ENCODE assay signal across 8 cellular contexts in genomic region chr2:65170541-65171477, GRCh38. TPM values are rescaled to one million over a fixed set of nuclear protein-coding genes. Genes with fewer than 3 reads are reported as not detected.
DNase-seq lines count a peak whose midpoint lies in the region; ATAC-seq, FAIRE-seq and TF ChIP-seq lines count a peak whose summit lies in the region.
"Not testable (repeated sequence)": the region's sequence is repeated elsewhere in the genome, so short reads cannot be mapped to it uniquely, and the experiment has no call there.

No MANE protein-coding gene starts in this region.

- FAIRE-seq in pancreas (lab: Jason Lieb, UNC) = not testable (repeated sequence)

- H3K27ac ChIP-seq in body of pancreas (peak overlapping the region; percentile 19 to 65 (median 46)), hepatocyte (peak overlapping the region; percentile 75), pancreas (peak overlapping the region in 2 of 4 donors; percentile 53 to 71)

- H3K27me3 Mint-ChIP-seq in type B pancreatic cell = not testable (repeated sequence)

- H3K9me2 ChIP-seq in hepatocyte (replicated peaks; ENCODE audit: insufficient read depth) = not testable (repeated sequence)

- TF ChIP-seq CTCF in body of pancreas (IDR thresholded peaks at IDR 0.05); hepatocyte (IDR thresholded peaks at IDR 0.05; ENCODE audit: poor library complexity); mucosa of descending colon (IDR thresholded peaks at IDR 0.05); pancreas (IDR thresholded peaks at IDR 0.05); type B pancreatic cell (conservative IDR thresholded peaks at IDR 0.05): not testable (repeated sequence)

- H2AFZ ChIP-seq in hepatocyte = not testable (repeated sequence)

- TF ChIP-seq POLR2A in body of pancreas (IDR thresholded peaks at IDR 0.05) = not testable (repeated sequence)

- H3K36me3 Mint-ChIP-seq in type B pancreatic cell = not testable (repeated sequence)

- H3K79me2 ChIP-seq in hepatocyte = not testable (repeated sequence)

- H3K4me1 Mint-ChIP-seq in type B pancreatic cell (ENCODE audit: unreplicated experiment) = not testable (repeated sequence)

- not testable (repeated sequence) for H3K4me3 ChIP-seq in body of pancreas, hepatocyte, mucosa of descending colon, pancreas

- ATAC-seq in body of pancreas = peak; percentile 85
- ATAC-seq in mucosa of descending colon = peak; percentile 92
- peak; percentile 90 to 94 (median 93) for ATAC-seq in pancreas

- H3K4me2 ChIP-seq in hepatocyte = peak overlapping the region; percentile 60

- peaks cover 16% of the 10 kb centered on the region for H3K4me1 ChIP-seq in body of pancreas
- H3K4me1 ChIP-seq in hepatocyte (ENCODE audit: insufficient read depth); mucosa of descending colon (ENCODE audit: low read depth); pancreas: not testable (repeated sequence)

- H3K9me3 Mint-ChIP-seq in type B pancreatic cell = not testable (repeated sequence)

- DNase-seq in DMS53 (lab: John Stamatoyannopoulos, UW) (peak; percentile 74), LoVo (ENCODE audit: low spot score) (peak; percentile 73), body of pancreas (peak in 2 of 4 donors; percentile 22 to 49), hepatocyte (ENCODE audit: low spot score) (peak; percentile 72), left kidney (ENCODE audit: low read depth, low spot score) (peak; percentile 58), mucosa of descending colon (peak in 2 of 3 donors; percentile 43 to 54)
- DNase-seq in pancreas; type B pancreatic cell (ENCODE audit: extremely low spot score, unreplicated experiment): not testable (repeated sequence)

- not testable (repeated sequence) for H3K9me3 ChIP-seq in body of pancreas; hepatocyte (ENCODE audit: low read depth); mucosa of descending colon; pancreas

- peak overlapping the region; percentile 31 for H3K4me3 Mint-ChIP-seq in type B pancreatic cell

- WGBS in body of pancreas, 2 donors = 63 to 64% methylated on average over 13 to 14 of the region's 14 CpGs
- WGBS in hepatocyte (ENCODE audit: low lambda C conversion rate, missing lambda C conversion rate) = 82% methylated on average over 14 of the region's 14 CpGs
- 64 to 70% methylated on average over 14 of the region's 14 CpGs for WGBS in pancreas, 2 donors

- peak overlapping the region; percentile 76 for H3K27ac Mint-ChIP-seq in type B pancreatic cell

- H3K36me3 ChIP-seq in body of pancreas (replicated peaks in 1 of 2; ENCODE audit: insufficient read depth in 1 of 2, low read depth in 2 of 2); hepatocyte (replicated peaks; ENCODE audit: insufficient read depth, low read depth); mucosa of descending colon (ENCODE audit: low read depth); pancreas: not testable (repeated sequence)

- intact Hi-C loops in body of pancreas (cut with DNase I); mucosa of descending colon (cut with DNase I, micrococcal nuclease): not testable (repeated sequence)
- intact Hi-C loops in pancreas (cut with DNase I) = loop anchor here in 1 of 3 donors (10.0 kb wide), 1 partner anchor 106 kb away; no protein-coding TSS in a partner anchor

- H3K27me3 ChIP-seq in body of pancreas, hepatocyte, pancreas: not testable (repeated sequence)

- not testable (repeated sequence) for H4K20me1 ChIP-seq in hepatocyte (ENCODE audit: insufficient read depth, poor library complexity, severe bottlenecking)

RNA-seq across cellular contexts. Expression of gene RAB1A, which starts 40.9 kb away (rescaled TPM):
- total RNA-seq in body of pancreas (10 to 100 TPM; 43.2 to 53.7 TPM), hepatocyte (178 and 200 TPM in 2 replicates), mucosa of descending colon (100 to 1,000 TPM; 144 to 165 (median 151) TPM), pancreas (10 to 100 TPM; 47.3 to 84.0 (median 69.4) TPM), type B pancreatic cell (ENCODE audit: low replicate concordance) (128 and 201 TPM in 2 replicates)
- polyA plus RNA-seq in hepatocyte (335 and 347 TPM in 2 replicates), pancreas (10 to 100 TPM; 43.1 to 70.4 TPM)

RNA-seq across cellular contexts. Expression of gene ACTR2, which starts 56.8 kb away (rescaled TPM):
- 10 to 100 TPM; 26.0 to 46.7 TPM for total RNA-seq in body of pancreas
- 89.4 and 97.7 TPM in 2 replicates for total RNA-seq in hepatocyte
- 60.9 and 75.6 TPM in 2 replicates for polyA plus RNA-seq in hepatocyte
- total RNA-seq in mucosa of descending colon = 100 to 1,000 TPM; 235 to 273 (median 268) TPM
- 100 to 1,000 TPM in 2 of 6 donors, 10 to 100 TPM in 4; 47.2 to 115 (median 70.9) TPM for total RNA-seq in pancreas
- 10 to 100 TPM; 19.8 to 36.6 TPM for polyA plus RNA-seq in pancreas
- total RNA-seq in type B pancreatic cell (ENCODE audit: low replicate concordance) = 188 and 222 TPM in 2 replicates
